ENCODE assay signal across 1 cellular context in genomic region chr3:64449026-64449425, GRCh38.
TF ChIP-seq lines count a peak whose summit lies in the region.

No MANE protein-coding gene starts in this region.

TF ChIP-seq in GM12878, 131 proteins besides CTCF, POLR2A, EP300 and RAD21 (continued from another document and continues in another):
- TF ChIP-seq IRF5 (IDR thresholded peaks at IDR 0.05; ENCODE audit: borderline replicate concordance) (no peak), ESRRA (IDR thresholded peaks at IDR 0.05; ENCODE audit: low read length) (no peak), BCL11A (IDR thresholded peaks at IDR 0.05; ENCODE audit: low read depth, low read length) (peak; percentile 54; the same call in 1 of the 2 replicates), POLR2AphosphoS2 (IDR thresholded peaks at IDR 0.05; ENCODE audit: low read depth, low read length) (no peak), ATF2 (IDR thresholded peaks at IDR 0.05; ENCODE audit: low read length) (peak; percentile 84), STAT1 (conservative IDR thresholded peaks at IDR 0.05) (no peak), GABPA (IDR thresholded peaks at IDR 0.05; ENCODE audit: low read depth) (no peak; the same call in 1 of the 2 replicates), NFIC (IDR thresholded peaks at IDR 0.05; ENCODE audit: low read depth, low read length) (peak; percentile 95), EZH2 (IDR thresholded peaks at IDR 0.05; ENCODE audit: borderline replicate concordance, control insufficient read depth, low read depth, low read length) (no peak), E2F8 (IDR thresholded peaks at IDR 0.05; ENCODE audit: low read depth, partially characterized antibody) (no peak), RELA (IDR thresholded peaks at IDR 0.05; ENCODE audit: borderline replicate concordance, partially characterized antibody) (no peak), JUND (IDR thresholded peaks at IDR 0.05; ENCODE audit: low read depth, low read length) (no peak), ZNF24 (IDR thresholded peaks at IDR 0.05) (no peak), SMAD1 (IDR thresholded peaks at IDR 0.05; ENCODE audit: low read depth, partially characterized antibody) (no peak), NR2C2 (IDR thresholded peaks at IDR 0.05; ENCODE audit: borderline replicate concordance, control insufficient read depth, insufficient read length, low read depth) (no peak), CBX5 (IDR thresholded peaks at IDR 0.05; ENCODE audit: low read depth) (no peak), YBX1 (IDR thresholded peaks at IDR 0.05) (no peak), E4F1 (IDR thresholded peaks at IDR 0.05; ENCODE audit: borderline replicate concordance, partially characterized antibody) (no peak), RFX5 (IDR thresholded peaks at IDR 0.05; ENCODE audit: low read depth, low read length) (no peak), ZNF217 (IDR thresholded peaks at IDR 0.05) (no peak), JUNB (IDR thresholded peaks at IDR 0.05) (peak; percentile 82), BHLHE40 (IDR thresholded peaks at IDR 0.05; ENCODE audit: borderline replicate concordance in 1 of 2, low read depth in 2 of 2, low read length in 1 of 2) (peak; percentile 19 to 33; a peak in 1 of 4 replicates), MTA2 (IDR thresholded peaks at IDR 0.05; ENCODE audit: low read depth) (peak; percentile 69), IRF3 (IDR thresholded peaks at IDR 0.05) (no peak), SIN3A (IDR thresholded peaks at IDR 0.05; ENCODE audit: low read depth, low read length) (no peak), TARDBP (IDR thresholded peaks at IDR 0.05; ENCODE audit: borderline replicate concordance) (no peak), ATF3 (IDR thresholded peaks at IDR 0.05; ENCODE audit: borderline replicate concordance, extremely low read depth, low read depth, low read length) (no peak), ZNF384 (IDR thresholded peaks at IDR 0.05; ENCODE audit: borderline replicate concordance, low read depth, low read length) (no peak), RBBP5 (conservative IDR thresholded peaks at IDR 0.05) (no peak), MXI1 (IDR thresholded peaks at IDR 0.05; ENCODE audit: low read depth, low read length) (no peak), SRF (IDR thresholded peaks at IDR 0.05; ENCODE audit: low read depth in 2 of 2, low read length in 2 of 2) (no peak), CHD4 (IDR thresholded peaks at IDR 0.05) (no peak), HDGF (IDR thresholded peaks at IDR 0.05) (no peak), NR2F1 (conservative IDR thresholded peaks at IDR 0.05) (no peak), CUX1 (IDR thresholded peaks at IDR 0.05; ENCODE audit: insufficient replicate concordance, low read depth, low read length) (no peak), KDM1A (IDR thresholded peaks at IDR 0.05; ENCODE audit: borderline replicate concordance) (no peak), SUZ12 (IDR thresholded peaks at IDR 0.05; ENCODE audit: unreplicated experiment) (no peak), SMC3 (IDR thresholded peaks at IDR 0.05; ENCODE audit: borderline replicate concordance, low read length) (no peak), DPF2 (IDR thresholded peaks at IDR 0.05) (peak; percentile 30; the same call in 1 of the 2 replicates), ZNF622 (IDR thresholded peaks at IDR 0.05) (no peak)
- TF ChIP-seq, protein P1, sequence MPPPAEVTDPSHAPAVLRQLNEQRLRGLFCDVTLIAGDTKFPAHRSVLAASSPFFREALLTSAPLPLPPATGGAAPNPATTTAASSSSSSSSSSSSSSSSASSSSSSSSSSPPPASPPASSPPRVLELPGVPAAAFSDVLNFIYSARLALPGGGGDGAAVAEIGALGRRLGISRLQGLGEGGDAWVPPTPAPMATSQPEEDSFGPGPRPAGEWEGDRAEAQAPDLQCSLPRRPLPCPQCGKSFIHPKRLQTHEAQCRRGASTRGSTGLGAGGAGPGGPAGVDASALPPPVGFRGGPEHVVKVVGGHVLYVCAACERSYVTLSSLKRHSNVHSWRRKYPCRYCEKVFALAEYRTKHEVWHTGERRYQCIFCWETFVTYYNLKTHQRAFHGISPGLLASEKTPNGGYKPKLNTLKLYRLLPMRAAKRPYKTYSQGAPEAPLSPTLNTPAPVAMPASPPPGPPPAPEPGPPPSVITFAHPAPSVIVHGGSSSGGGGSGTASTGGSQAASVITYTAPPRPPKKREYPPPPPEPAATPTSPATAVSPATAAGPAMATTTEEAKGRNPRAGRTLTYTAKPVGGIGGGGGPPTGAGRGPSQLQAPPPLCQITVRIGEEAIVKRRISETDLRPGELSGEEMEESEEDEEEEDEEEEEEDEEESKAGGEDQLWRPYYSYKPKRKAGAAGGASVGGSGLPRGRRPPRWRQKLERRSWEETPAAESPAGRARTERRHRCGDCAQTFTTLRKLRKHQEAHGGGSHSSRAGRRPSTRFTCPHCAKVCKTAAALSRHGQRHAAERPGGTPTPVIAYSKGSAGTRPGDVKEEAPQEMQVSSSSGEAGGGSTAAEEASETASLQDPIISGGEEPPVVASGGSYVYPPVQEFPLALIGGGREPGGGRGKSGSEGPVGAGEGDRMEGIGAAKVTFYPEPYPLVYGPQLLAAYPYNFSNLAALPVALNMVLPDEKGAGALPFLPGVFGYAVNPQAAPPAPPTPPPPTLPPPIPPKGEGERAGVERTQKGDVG (CRISPR knock-in tag; IDR thresholded peaks at IDR 0.05): no peak
- TF ChIP-seq, protein P2, sequence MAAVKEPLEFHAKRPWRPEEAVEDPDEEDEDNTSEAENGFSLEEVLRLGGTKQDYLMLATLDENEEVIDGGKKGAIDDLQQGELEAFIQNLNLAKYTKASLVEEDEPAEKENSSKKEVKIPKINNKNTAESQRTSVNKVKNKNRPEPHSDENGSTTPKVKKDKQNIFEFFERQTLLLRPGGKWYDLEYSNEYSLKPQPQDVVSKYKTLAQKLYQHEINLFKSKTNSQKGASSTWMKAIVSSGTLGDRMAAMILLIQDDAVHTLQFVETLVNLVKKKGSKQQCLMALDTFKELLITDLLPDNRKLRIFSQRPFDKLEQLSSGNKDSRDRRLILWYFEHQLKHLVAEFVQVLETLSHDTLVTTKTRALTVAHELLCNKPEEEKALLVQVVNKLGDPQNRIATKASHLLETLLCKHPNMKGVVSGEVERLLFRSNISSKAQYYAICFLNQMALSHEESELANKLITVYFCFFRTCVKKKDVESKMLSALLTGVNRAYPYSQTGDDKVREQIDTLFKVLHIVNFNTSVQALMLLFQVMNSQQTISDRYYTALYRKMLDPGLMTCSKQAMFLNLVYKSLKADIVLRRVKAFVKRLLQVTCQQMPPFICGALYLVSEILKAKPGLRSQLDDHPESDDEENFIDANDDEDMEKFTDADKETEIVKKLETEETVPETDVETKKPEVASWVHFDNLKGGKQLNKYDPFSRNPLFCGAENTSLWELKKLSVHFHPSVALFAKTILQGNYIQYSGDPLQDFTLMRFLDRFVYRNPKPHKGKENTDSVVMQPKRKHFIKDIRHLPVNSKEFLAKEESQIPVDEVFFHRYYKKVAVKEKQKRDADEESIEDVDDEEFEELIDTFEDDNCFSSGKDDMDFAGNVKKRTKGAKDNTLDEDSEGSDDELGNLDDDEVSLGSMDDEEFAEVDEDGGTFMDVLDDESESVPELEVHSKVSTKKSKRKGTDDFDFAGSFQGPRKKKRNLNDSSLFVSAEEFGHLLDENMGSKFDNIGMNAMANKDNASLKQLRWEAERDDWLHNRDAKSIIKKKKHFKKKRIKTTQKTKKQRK (IDR thresholded peaks at IDR 0.05; ENCODE audit: low read depth, low read length): no peak
